In the genomic region with DNA sequence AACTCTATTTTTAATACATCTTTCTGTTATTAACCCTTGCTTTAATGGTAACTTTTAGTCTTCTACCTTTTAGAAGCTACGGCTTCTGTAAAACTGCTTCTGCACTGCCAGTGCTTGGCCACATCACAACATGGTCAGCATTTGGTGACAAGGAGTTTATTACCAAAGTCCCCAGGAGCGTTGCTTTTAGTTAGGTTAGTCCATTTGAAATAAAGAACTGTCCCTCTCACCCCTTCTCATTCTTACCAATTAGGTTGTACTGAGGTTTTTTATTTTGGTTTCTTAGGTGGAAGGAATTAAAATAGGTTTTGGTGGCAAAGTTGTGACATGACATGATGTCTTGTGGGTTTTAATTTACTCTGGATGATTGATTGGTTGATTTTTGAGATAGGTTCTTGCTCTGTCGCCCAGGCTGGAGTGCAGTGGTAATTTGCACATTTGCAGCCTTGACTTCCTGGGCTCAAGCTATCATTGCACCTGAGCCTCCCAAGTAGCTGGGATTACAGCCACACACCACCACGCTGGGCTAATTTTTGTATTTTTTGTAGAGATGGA, we compare ENCODE assay signal across 8 cellular contexts. TPM values are rescaled to one million over a fixed set of nuclear protein-coding genes. Genes with fewer than 3 reads are reported as not detected.
A peak's percentile ranks its signal among the peaks of the same experiment; 100 is the strongest.
DNase-seq lines count a peak whose midpoint lies in the region; ATAC-seq and TF ChIP-seq lines count a peak whose summit lies in the region.

No MANE protein-coding gene starts in this region.

- H3K36me3 Mint-ChIP-seq in progenitor cell of endocrine pancreas (ENCODE audit: insufficient read depth), result peaks cover 4% of the 10 kb centered on the region
- peaks cover 0 to 6% of the 10 kb centered on the region in 2 donors for H3K36me3 Mint-ChIP-seq in activated naive CD4-positive, alpha-beta T cell treated with anti-CD3 and anti-CD28 coated beads, Interleukin-2, amount 50 U/mL, for 72 hours

- DNase-seq in RWPE2 (ENCODE audit: low spot score) (no peak), fibroblast of lung (ENCODE audit: low read depth in 2 of 2) (no peak), progenitor cell of endocrine pancreas (ENCODE audit: low spot score, unreplicated experiment) (no peak), cortex of kidney (lab: John Stamatoyannopoulos, UW) (no peak)
- no peak for DNase-seq in activated naive CD4-positive, alpha-beta T cell treated with anti-CD3 and anti-CD28 coated beads, Interleukin-2, amount 50 U/mL, for 72 hours (ENCODE audit: low spot score in 2 of 2)
- DNase-seq in effector CD4-positive, alpha-beta T cell, result no peak

- H2AFZ ChIP-seq in fibroblast of lung (ENCODE audit: low read length), result no peak overlapping the region

- H3K9ac ChIP-seq in ES-I3 (ENCODE audit: low read depth, low read length) (peak overlapping the region; percentile 57), fibroblast of lung (ENCODE audit: insufficient read depth, low read length) (no peak overlapping the region)

- H3K79me2 ChIP-seq in fibroblast of lung (ENCODE audit: control insufficient read depth, insufficient read depth, low read length), result peaks cover 74% of the 10 kb centered on the region

- H3K27me3 Mint-ChIP-seq in progenitor cell of endocrine pancreas, result no peaks in the 10 kb centered on the region

- H3K4me1 Mint-ChIP-seq in progenitor cell of endocrine pancreas (ENCODE audit: low read depth), result peaks cover 22% of the 10 kb centered on the region

- no peaks in the 10 kb centered on the region for H3K36me3 ChIP-seq in ES-I3 (ENCODE audit: insufficient read depth, low read length)
- H3K36me3 ChIP-seq in RWPE2 (ENCODE audit: low read depth), result peaks cover 32% of the 10 kb centered on the region
- H3K36me3 ChIP-seq in fibroblast of lung (ENCODE audit: control insufficient read depth, insufficient read depth, low read length), result no peaks in the 10 kb centered on the region

- H3K27ac ChIP-seq in RWPE2 (ENCODE audit: poor library complexity, severe bottlenecking), result peak overlapping the region; percentile 86
- peak overlapping the region; percentile 93 for H3K27ac ChIP-seq in fibroblast of lung (ENCODE audit: insufficient read depth, low read length)

- TF ChIP-seq CTCF in RWPE2 (IDR thresholded peaks at IDR 0.05; ENCODE audit: poor library complexity, severe bottlenecking), result no peak
- no peak for TF ChIP-seq CTCF in fibroblast of lung (conservative IDR thresholded peaks at IDR 0.05 in 1 of 2, IDR thresholded peaks at IDR 0.05 in 1 of 2; ENCODE audit: low read depth in 1 of 2, low read length in 2 of 2)
- TF ChIP-seq CTCF in progenitor cell of endocrine pancreas (IDR thresholded peaks at IDR 0.05; ENCODE audit: unreplicated experiment), result no peak

- H3K27me3 ChIP-seq in RWPE2 (ENCODE audit: insufficient read depth, poor library complexity, severe bottlenecking) (no peaks in the 10 kb centered on the region), fibroblast of lung (ENCODE audit: control insufficient read depth, insufficient read depth, low read length) (no peaks in the 10 kb centered on the region)

- H3K27ac Mint-ChIP-seq in progenitor cell of endocrine pancreas, result peak overlapping the region; percentile 96
- H3K27ac Mint-ChIP-seq in activated naive CD4-positive, alpha-beta T cell treated with anti-CD3 and anti-CD28 coated beads, Interleukin-2, amount 50 U/mL, for 72 hours, result no peak overlapping the region

- H3K4me3 Mint-ChIP-seq in progenitor cell of endocrine pancreas (ENCODE audit: low read depth), result peak overlapping the region; percentile 42

- H3K4me2 ChIP-seq in fibroblast of lung (ENCODE audit: extremely low read depth, insufficient read depth, low read length), result peak overlapping the region; percentile 80

- H3K9me3 Mint-ChIP-seq in progenitor cell of endocrine pancreas (ENCODE audit: low read depth), result no peaks in the 10 kb centered on the region
- no peaks in the 10 kb centered on the region for H3K9me3 Mint-ChIP-seq in activated naive CD4-positive, alpha-beta T cell treated with anti-CD3 and anti-CD28 coated beads, Interleukin-2, amount 50 U/mL, for 72 hours

- ATAC-seq in RWPE2 (ENCODE audit: low read depth) (no peak), GM18511 (IDR thresholded peaks at IDR 0.05; ENCODE audit: unreplicated experiment) (no peak)
- no peak for ATAC-seq in activated naive CD4-positive, alpha-beta T cell treated with anti-CD3 and anti-CD28 coated beads, Interleukin-2, amount 50 U/mL, for 72 hours

- H3K9me3 ChIP-seq in ES-I3 (ENCODE audit: control insufficient read depth, insufficient read depth, low read length) (no peaks in the 10 kb centered on the region), RWPE2 (ENCODE audit: severe bottlenecking) (no peaks in the 10 kb centered on the region), fibroblast of lung (ENCODE audit: control insufficient read depth, insufficient read depth, low read depth, low read length) (no peaks in the 10 kb centered on the region)

- H3K4me3 ChIP-seq in RWPE2 (ENCODE audit: severe bottlenecking), result peak overlapping the region; percentile 19
- peak overlapping the region; percentile 36 to 78 (median 50) for H3K4me3 ChIP-seq in fibroblast of lung (replicated peaks in 1 of 4; ENCODE audit: control extremely low read depth in 1 of 4, insufficient read depth in 1 of 4, low read depth in 3 of 4, low read length in 4 of 4)

- no peaks in the 10 kb centered on the region for H4K20me1 ChIP-seq in fibroblast of lung (ENCODE audit: control insufficient read depth, extremely low read depth, insufficient read depth, low read length)

- H3K4me1 ChIP-seq in ES-I3 (ENCODE audit: insufficient read depth, low read length) (peaks cover 21% of the 10 kb centered on the region), RWPE2 (ENCODE audit: insufficient read depth, poor library complexity, severe bottlenecking) (peaks cover 30% of the 10 kb centered on the region), fibroblast of lung (ENCODE audit: control insufficient read depth, extremely low read depth, insufficient read depth, low read length) (peaks cover 15% of the 10 kb centered on the region)

RNA-seq across cellular contexts. Expression of a gene that starts 39.2 kb away (rescaled TPM):
- total RNA-seq in fibroblast of lung (11.0 and 11.9 TPM in 2 replicates), progenitor cell of endocrine pancreas (55.8 and 58.0 TPM in 2 replicates)
- polyA plus RNA-seq in fibroblast of lung, result 3.8 and 5.1 TPM in 2 replicates
- 13.7 and 17.6 TPM in 2 replicates for polyA plus RNA-seq in fibroblast of lung (2012)
- 31.8 and 47.9 TPM in 2 replicates for polyA minus RNA-seq in fibroblast of lung (ENCODE audit: low replicate concordance)
- total RNA-seq in activated naive CD4-positive, alpha-beta T cell treated with anti-CD3 and anti-CD28 coated beads, Interleukin-2, amount 50 U/mL, for 72 hours, result 10 to 100 TPM; 52.1 to 63.4 TPM
